In the genomic region with DNA sequence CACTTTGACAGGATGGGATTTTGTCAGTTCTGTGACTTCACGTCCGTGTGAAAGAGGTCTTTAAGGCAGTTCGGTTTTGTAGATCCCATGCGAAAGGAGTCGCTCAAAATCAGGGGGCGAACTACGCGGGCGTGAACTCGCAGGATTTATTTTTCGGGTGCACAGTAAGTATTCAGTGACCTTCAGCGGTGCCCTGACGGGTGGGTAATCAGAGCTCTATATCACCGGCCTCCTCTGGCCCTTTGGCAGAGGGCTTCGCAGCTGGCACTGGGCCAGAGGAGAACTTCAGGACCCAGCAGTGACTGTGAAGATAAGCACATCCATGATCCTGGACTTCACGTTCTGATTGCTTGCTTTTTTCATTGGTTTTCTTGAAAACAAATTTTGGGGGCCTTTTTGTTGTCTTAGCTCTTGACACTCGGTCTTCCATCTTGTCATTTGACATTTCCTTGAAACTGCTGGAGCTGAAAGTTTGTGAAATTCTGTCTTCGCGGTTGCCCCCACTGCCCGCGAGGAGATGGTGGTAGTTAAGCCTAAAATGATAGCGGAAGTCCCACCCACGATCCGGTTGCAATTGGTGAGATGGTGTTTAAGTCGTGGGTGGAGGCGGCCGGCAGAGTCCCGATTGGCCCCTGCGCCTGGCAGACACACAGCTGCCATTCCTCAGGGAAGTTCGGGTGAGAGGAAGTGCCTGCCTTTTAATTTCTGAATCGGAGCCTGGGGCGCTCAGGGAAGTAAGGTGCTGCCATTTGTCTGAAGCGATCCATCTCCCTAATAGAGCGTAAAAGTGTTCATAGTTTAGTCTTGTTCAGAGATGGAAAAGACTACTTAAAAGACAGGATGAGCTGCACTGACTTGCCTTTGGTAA, we compare ENCODE assay signal across 8 cellular contexts. TPM values are rescaled to one million over a fixed set of nuclear protein-coding genes. Genes with fewer than 3 reads are reported as not detected.
DNase-seq lines count a peak whose midpoint lies in the region; ATAC-seq and TF ChIP-seq lines count a peak whose summit lies in the region.

A gene (minus strand): TSS at position 535 of the 868 bp plus-strand sequence. CDS start 872 bp downstream, outside the sequence.

- no peaks in the 10 kb centered on the region; the same call in 1 of the 2 replicates for H3K9me3 ChIP-seq in BLaER1
- H3K9me3 ChIP-seq in left lung = no peaks in the 10 kb centered on the region

- H3K27me3 ChIP-seq in BLaER1 (no peaks in the 10 kb centered on the region), left lung (no peaks in the 10 kb centered on the region)

- peaks cover 29% of the 10 kb centered on the region for H3K4me1 ChIP-seq in BLaER1
- peaks cover 29 to 56% of the 10 kb centered on the region in 2 donors for H3K4me1 ChIP-seq in left lung

- peak within 1 kb of the TSS; percentile 93 for H3K4me2 ChIP-seq in BLaER1

- peaks cover 50% of the 10 kb centered on the region for H4K20me1 ChIP-seq in BLaER1

- peaks cover 42% of the 10 kb centered on the region for H3K36me3 ChIP-seq in BLaER1
- peaks cover 0 to 9% of the 10 kb centered on the region in 2 donors for H3K36me3 ChIP-seq in left lung

- intact Hi-C loops in left lung (cut with DNase I) = no loop called here

- TF ChIP-seq CTCF in left lung (IDR thresholded peaks at IDR 0.05) = no peak

- peak within 1 kb of the TSS; percentile 86 for H3K9ac ChIP-seq in BLaER1

- ATAC-seq in GM19328 (IDR thresholded peaks at IDR 0.05; ENCODE audit: unreplicated experiment) (peak; percentile 44), HG03520 (IDR thresholded peaks at IDR 0.05; ENCODE audit: unreplicated experiment) (peak; percentile 54), left lung (peak; percentile 87)

- H3K27ac ChIP-seq in BLaER1 (peak within 1 kb of the TSS; percentile 93), left lung (peak within 1 kb of the TSS; percentile 96 to 99)

- DNase-seq in NCI-H748 (lab: John Stamatoyannopoulos, UW; ENCODE audit: unreplicated experiment) (peak; percentile 94), dermis blood vessel endothelial cell (peak; percentile 96), left lung (peak; percentile 93 to 94)
- DNase-seq in activated CD4-positive, alpha-beta T cell treated with anti-CD3 and anti-CD28 coated beads, Interleukin-2, amount 50 U/mL, for 4 hours = peak; percentile 74 to 78
- peak; percentile 73 to 76 for DNase-seq in stimulated activated CD4-positive, alpha-beta T cell treated with anti-CD3 and anti-CD28 coated beads, Interleukin-2, amount 100 ng/mL, for 48 hours

- peak within 1 kb of the TSS; percentile 86 for H3K4me3 ChIP-seq in BLaER1
- peak within 1 kb of the TSS; percentile 86 to 98 for H3K4me3 ChIP-seq in left lung

RNA-seq across cellular contexts. Expression of the gene that starts here (rescaled TPM):
- total RNA-seq in dermis blood vessel endothelial cell = 34.9 and 37.1 TPM in 2 replicates
- total RNA-seq in left lung = 10 to 100 TPM; 41.2 to 52.9 TPM

Comparison
In these comparisons a context has a peak if more than half of its experiments do, and no peak if none do; other contexts are left out.
1. Peak in every context shown above with its lines: DNase-seq, ATAC-seq, H3K4me3 ChIP-seq and H3K27ac ChIP-seq.